In the genomic region with DNA sequence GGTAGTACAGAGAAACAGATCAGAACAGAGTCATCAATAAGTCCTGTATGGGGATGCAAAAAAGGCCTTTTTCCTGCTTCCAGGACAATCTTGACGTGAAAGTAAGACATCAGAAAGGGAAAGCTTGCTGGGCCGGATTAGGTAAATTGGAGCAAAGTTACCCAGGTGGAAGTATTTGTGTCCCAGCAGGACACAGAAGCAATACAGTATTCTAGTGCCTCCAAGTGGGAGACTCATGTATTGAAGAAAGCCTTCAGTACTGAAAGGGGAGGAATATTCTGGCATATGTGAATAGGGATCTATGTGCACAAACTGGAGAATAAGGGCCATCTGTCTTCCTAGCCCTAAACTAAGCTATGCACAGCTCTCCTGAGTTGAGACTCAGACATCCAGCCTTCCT, we compare ENCODE assay signal across 1 cellular context.
TF ChIP-seq lines count a peak whose summit lies in the region.

No MANE protein-coding gene starts in this region.

TF ChIP-seq in WTC11, 78 proteins besides CTCF, POLR2A, EP300 and RAD21 (continued from another document):
- TF ChIP-seq, protein P1, sequence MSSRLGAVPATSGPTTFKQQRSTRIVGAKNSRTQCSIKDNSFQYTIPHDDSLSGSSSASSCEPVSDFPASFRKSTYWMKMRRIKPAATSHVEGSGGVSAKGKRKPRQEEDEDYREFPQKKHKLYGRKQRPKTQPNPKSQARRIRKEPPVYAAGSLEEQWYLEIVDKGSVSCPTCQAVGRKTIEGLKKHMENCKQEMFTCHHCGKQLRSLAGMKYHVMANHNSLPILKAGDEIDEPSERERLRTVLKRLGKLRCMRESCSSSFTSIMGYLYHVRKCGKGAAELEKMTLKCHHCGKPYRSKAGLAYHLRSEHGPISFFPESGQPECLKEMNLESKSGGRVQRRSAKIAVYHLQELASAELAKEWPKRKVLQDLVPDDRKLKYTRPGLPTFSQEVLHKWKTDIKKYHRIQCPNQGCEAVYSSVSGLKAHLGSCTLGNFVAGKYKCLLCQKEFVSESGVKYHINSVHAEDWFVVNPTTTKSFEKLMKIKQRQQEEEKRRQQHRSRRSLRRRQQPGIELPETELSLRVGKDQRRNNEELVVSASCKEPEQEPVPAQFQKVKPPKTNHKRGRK (CRISPR knock-in tag; IDR thresholded peaks at IDR 0.05; ENCODE audit: borderline replicate concordance), result no peak
- TF ChIP-seq CREB1 (CRISPR knock-in tag; IDR thresholded peaks at IDR 0.05), result no peak
- TF ChIP-seq, protein P2, sequence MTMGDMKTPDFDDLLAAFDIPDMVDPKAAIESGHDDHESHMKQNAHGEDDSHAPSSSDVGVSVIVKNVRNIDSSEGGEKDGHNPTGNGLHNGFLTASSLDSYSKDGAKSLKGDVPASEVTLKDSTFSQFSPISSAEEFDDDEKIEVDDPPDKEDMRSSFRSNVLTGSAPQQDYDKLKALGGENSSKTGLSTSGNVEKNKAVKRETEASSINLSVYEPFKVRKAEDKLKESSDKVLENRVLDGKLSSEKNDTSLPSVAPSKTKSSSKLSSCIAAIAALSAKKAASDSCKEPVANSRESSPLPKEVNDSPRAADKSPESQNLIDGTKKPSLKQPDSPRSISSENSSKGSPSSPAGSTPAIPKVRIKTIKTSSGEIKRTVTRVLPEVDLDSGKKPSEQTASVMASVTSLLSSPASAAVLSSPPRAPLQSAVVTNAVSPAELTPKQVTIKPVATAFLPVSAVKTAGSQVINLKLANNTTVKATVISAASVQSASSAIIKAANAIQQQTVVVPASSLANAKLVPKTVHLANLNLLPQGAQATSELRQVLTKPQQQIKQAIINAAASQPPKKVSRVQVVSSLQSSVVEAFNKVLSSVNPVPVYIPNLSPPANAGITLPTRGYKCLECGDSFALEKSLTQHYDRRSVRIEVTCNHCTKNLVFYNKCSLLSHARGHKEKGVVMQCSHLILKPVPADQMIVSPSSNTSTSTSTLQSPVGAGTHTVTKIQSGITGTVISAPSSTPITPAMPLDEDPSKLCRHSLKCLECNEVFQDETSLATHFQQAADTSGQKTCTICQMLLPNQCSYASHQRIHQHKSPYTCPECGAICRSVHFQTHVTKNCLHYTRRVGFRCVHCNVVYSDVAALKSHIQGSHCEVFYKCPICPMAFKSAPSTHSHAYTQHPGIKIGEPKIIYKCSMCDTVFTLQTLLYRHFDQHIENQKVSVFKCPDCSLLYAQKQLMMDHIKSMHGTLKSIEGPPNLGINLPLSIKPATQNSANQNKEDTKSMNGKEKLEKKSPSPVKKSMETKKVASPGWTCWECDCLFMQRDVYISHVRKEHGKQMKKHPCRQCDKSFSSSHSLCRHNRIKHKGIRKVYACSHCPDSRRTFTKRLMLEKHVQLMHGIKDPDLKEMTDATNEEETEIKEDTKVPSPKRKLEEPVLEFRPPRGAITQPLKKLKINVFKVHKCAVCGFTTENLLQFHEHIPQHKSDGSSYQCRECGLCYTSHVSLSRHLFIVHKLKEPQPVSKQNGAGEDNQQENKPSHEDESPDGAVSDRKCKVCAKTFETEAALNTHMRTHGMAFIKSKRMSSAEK (CRISPR knock-in tag; IDR thresholded peaks at IDR 0.05; ENCODE audit: borderline replicate concordance), result no peak
- no peak for TF ChIP-seq ZBTB21 (CRISPR knock-in tag; IDR thresholded peaks at IDR 0.05; ENCODE audit: borderline replicate concordance)
- no peak for TF ChIP-seq SP1 (CRISPR knock-in tag; conservative IDR thresholded peaks at IDR 0.05)
- TF ChIP-seq SMAD4 (CRISPR knock-in tag; IDR thresholded peaks at IDR 0.05), result no peak
- no peak for TF ChIP-seq ETV6 (CRISPR knock-in tag; IDR thresholded peaks at IDR 0.05)
- TF ChIP-seq, protein P3, sequence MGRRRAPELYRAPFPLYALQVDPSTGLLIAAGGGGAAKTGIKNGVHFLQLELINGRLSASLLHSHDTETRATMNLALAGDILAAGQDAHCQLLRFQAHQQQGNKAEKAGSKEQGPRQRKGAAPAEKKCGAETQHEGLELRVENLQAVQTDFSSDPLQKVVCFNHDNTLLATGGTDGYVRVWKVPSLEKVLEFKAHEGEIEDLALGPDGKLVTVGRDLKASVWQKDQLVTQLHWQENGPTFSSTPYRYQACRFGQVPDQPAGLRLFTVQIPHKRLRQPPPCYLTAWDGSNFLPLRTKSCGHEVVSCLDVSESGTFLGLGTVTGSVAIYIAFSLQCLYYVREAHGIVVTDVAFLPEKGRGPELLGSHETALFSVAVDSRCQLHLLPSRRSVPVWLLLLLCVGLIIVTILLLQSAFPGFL (CRISPR knock-in tag; IDR thresholded peaks at IDR 0.05; ENCODE audit: borderline replicate concordance), result no peak
- TF ChIP-seq, protein P4, sequence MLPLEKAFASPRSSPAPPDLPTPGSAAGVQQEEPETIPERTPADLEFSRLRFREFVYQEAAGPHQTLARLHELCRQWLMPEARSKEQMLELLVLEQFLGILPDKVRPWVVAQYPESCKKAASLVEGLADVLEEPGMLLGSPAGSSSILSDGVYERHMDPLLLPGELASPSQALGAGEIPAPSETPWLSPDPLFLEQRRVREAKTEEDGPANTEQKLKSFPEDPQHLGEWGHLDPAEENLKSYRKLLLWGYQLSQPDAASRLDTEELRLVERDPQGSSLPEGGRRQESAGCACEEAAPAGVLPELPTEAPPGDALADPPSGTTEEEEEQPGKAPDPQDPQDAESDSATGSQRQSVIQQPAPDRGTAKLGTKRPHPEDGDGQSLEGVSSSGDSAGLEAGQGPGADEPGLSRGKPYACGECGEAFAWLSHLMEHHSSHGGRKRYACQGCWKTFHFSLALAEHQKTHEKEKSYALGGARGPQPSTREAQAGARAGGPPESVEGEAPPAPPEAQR (CRISPR knock-in tag; IDR thresholded peaks at IDR 0.05), result no peak
- no peak for TF ChIP-seq OVOL2 (CRISPR knock-in tag; IDR thresholded peaks at IDR 0.05; ENCODE audit: borderline replicate concordance)
- TF ChIP-seq ZNF423 (CRISPR knock-in tag; IDR thresholded peaks at IDR 0.05), result no peak
